19 cellular contexts compared by ENCODE assay signal in genomic region chr4:18155062-18156041, GRCh38.
DNase-seq lines count a peak whose midpoint lies in the region; ATAC-seq, FAIRE-seq and TF ChIP-seq lines count a peak whose summit lies in the region.
"Had no signal": no experiment of that assay in that cellular context is flagged by ENCODE, and none has a peak within 500 bp of the region (broad histone marks: within the 10 kb centered on the region; RNA-seq: fewer than 3 reads in every experiment).

No MANE protein-coding gene starts in this region.

- H3K9ac ChIP-seq in HepG2 (ENCODE audit: insufficient read depth, low read depth, low read length) = no peak overlapping the region

- no peak for TF ChIP-seq POLR2A in HepG2 (IDR thresholded peaks at IDR 0.05; ENCODE audit: insufficient read depth in 1 of 2, low read depth in 2 of 2, low read length in 2 of 2)

- intact Hi-C loops in HepG2 (cut with micrococcal nuclease; ENCODE audit: unreplicated experiment) (no loop called here), left lung (cut with DNase I) (no loop called here)

- H3K27ac Mint-ChIP-seq in mesothelial cell of epicardium = no peak overlapping the region
- H3K27ac Mint-ChIP-seq: IgD-negative memory B cell had no signal

- H3K4me1 Mint-ChIP-seq in mesothelial cell of epicardium = no peaks in the 10 kb centered on the region
- H3K4me1 Mint-ChIP-seq: IgD-negative memory B cell had no signal

- H3K27me3 ChIP-seq in WERI-Rb-1 (ENCODE audit: insufficient read depth, low read depth, severe bottlenecking) (no peaks in the 10 kb centered on the region), HepG2 (ENCODE audit: control insufficient read depth in 1 of 2, insufficient read depth in 2 of 2, low read length in 2 of 2) (no peaks in the 10 kb centered on the region), left lung (no peaks in the 10 kb centered on the region)

- CTCF ChIA-PET in HepG2 (lab: Yijun Ruan, JAX; ENCODE audit: low intra/inter-chr PET ratio, low total read pairs) = no interaction called here

- H3K27me3 Mint-ChIP-seq in mesothelial cell of epicardium (ENCODE audit: low read depth) = no peaks in the 10 kb centered on the region

- in situ Hi-C loops in HepG2 (cut with HindIII; ENCODE audit: extremely low pct_ligation_motif_present, low pct_unique_long_range_greater_than_20kb) = no loop called here

- ATAC-seq in HepG2 (no peak), HG03025 (IDR thresholded peaks at IDR 0.05; ENCODE audit: low FRiP score, unreplicated experiment) (no peak), left lung (no peak)

- peaks cover 13% of the 10 kb centered on the region for H3K9me3 Mint-ChIP-seq in mesothelial cell of epicardium

- no peaks in the 10 kb centered on the region for H3K36me3 Mint-ChIP-seq in mesothelial cell of epicardium
- H3K36me3 Mint-ChIP-seq: IgD-negative memory B cell had no signal

- TF ChIP-seq EP300 in HepG2 (IDR thresholded peaks at IDR 0.05; ENCODE audit: low read depth in 2 of 2, low read length in 2 of 2) = no peak
- no peak for TF ChIP-seq EP300 in HepG2 (CRISPR knock-in tag; IDR thresholded peaks at IDR 0.05; ENCODE audit: borderline replicate concordance)

- no peaks in the 10 kb centered on the region for H4K20me1 ChIP-seq in HepG2 (ENCODE audit: insufficient read depth, low read length)

- 0 out of 2 replicates have a peak overlapping the region, but pooled peaks have one; percentile 6 for H3K27ac ChIP-seq in WERI-Rb-1
- no peak overlapping the region for H3K27ac ChIP-seq in HepG2 (ENCODE audit: extremely low read length, insufficient read depth, low read length)
- H3K27ac ChIP-seq in left lung = no peak overlapping the region

- POLR2A ChIA-PET in HepG2 (lab: Yijun Ruan, JAX) = no interaction called here

- DNase-seq in A172 (ENCODE audit: low spot score) (peak; percentile 0), DMS53 treated with DMSO at 0.1 percent for 48 hours (lab: John Stamatoyannopoulos, UW; ENCODE audit: unreplicated experiment) (peak; percentile 20), WERI-Rb-1 (no peak), HepG2 (ENCODE audit: low spot score) (no peak), medulla oblongata (ENCODE audit: extremely low spot score) (no peak), mesothelial cell of epicardium (ENCODE audit: low spot score in 2 of 2, unreplicated experiment in 2 of 2) (no peak), left lung (no peak)
- DNase-seq: C1 segment of cervical spinal cord; DMS153; H7; MV-4-11; NCI-H1436; NCI-H2029; NCI-H2227 treated with DMSO at 0.1 percent for 48 hours; NK-92 treated with Interleukin-12 subunit alpha and Interleukin-12 subunit beta, amount 100 ng/mL, for 24 hours; RPMI8226 had no signal

- BruUV-seq in HepG2 (replicated peaks; lab: Mats Ljungman, UMichigan) = no TSS peak

- 0% methylated on average over 2 of the region's 2 CpGs for WGBS in HepG2 (ENCODE audit: low lambda C conversion rate)

- H3K36me3 ChIP-seq in WERI-Rb-1 = no peaks in the 10 kb centered on the region
- no peaks in the 10 kb centered on the region for H3K36me3 ChIP-seq in HepG2 (replicated peaks in 1 of 2; ENCODE audit: control insufficient read depth in 1 of 2, insufficient read depth in 2 of 2, low read length in 2 of 2)
- no peaks in the 10 kb centered on the region for H3K36me3 ChIP-seq in left lung

- TF ChIP-seq CTCF in WERI-Rb-1 (IDR thresholded peaks at IDR 0.05; ENCODE audit: low read depth, low read length) = no peak
- TF ChIP-seq CTCF in HepG2 (CRISPR knock-in tag; IDR thresholded peaks at IDR 0.05) = no peak
- no peak for TF ChIP-seq CTCF in mesothelial cell of epicardium (IDR thresholded peaks at IDR 0.05; ENCODE audit: unreplicated experiment)
- no peak for TF ChIP-seq CTCF in left lung (IDR thresholded peaks at IDR 0.05)

- H3K9me3 ChIP-seq in WERI-Rb-1 (ENCODE audit: severe bottlenecking) (peaks cover 4% of the 10 kb centered on the region), HepG2 (ENCODE audit: low read length) (no peaks in the 10 kb centered on the region), left lung (peaks cover 0 to 3% of the 10 kb centered on the region in 2 donors)

- H3K4me1 ChIP-seq in HepG2 (ENCODE audit: insufficient read depth, low read length) (no peaks in the 10 kb centered on the region), left lung (no peaks in the 10 kb centered on the region)

- no peak overlapping the region for H3K4me2 ChIP-seq in HepG2 (ENCODE audit: low read depth, low read length)

- FAIRE-seq in HepG2 (lab: Jason Lieb, UNC) = no peak
- FAIRE-seq: A204.1 had no signal

- H3K4me3 ChIP-seq in WERI-Rb-1 (ENCODE audit: low read depth, low read length) (no peak overlapping the region), HepG2 (replicated peaks in 1 of 3; ENCODE audit: insufficient read depth in 1 of 3, low read depth in 2 of 3, low read length in 3 of 3) (no peak overlapping the region), left lung (no peak overlapping the region)

- no peaks in the 10 kb centered on the region for H3K79me2 ChIP-seq in HepG2 (ENCODE audit: insufficient read depth, low read length)

- H2AFZ ChIP-seq in HepG2 (ENCODE audit: low read length) = no peak overlapping the region

- no peak for TF ChIP-seq RAD21 in HepG2 (CRISPR knock-in tag; IDR thresholded peaks at IDR 0.05)

- H3K4me3 Mint-ChIP-seq in mesothelial cell of epicardium = no peak overlapping the region
- H3K4me3 Mint-ChIP-seq: IgD-negative memory B cell had no signal

TF ChIP-seq in HepG2, 621 proteins besides CTCF, POLR2A, EP300 and RAD21 (continues in another document):
- no peak for TF ChIP-seq SNAPC4 (CRISPR knock-in tag; IDR thresholded peaks at IDR 0.05)
- TF ChIP-seq BCL3 (CRISPR knock-in tag; IDR thresholded peaks at IDR 0.05) = no peak
- TF ChIP-seq PBX3 (CRISPR knock-in tag; IDR thresholded peaks at IDR 0.05; ENCODE audit: borderline replicate concordance) = no peak
- TF ChIP-seq FOSL2 (CRISPR knock-in tag; IDR thresholded peaks at IDR 0.05) = no peak

Comparison
In these comparisons a context has a peak if more than half of its experiments do, and no peak if none do; other contexts are left out.
1. DNase-seq: peak in A172 (single experiment) and DMS53 treated with DMSO at 0.1 percent for 48 hours (single experiment); none in WERI-Rb-1 (single experiment), HepG2 (single experiment), medulla oblongata (single experiment), mesothelial cell of epicardium (0 of 2) and left lung (0 of 2).